Comparison of ENCODE assay signal across 1 cellular context in the genomic region with DNA sequence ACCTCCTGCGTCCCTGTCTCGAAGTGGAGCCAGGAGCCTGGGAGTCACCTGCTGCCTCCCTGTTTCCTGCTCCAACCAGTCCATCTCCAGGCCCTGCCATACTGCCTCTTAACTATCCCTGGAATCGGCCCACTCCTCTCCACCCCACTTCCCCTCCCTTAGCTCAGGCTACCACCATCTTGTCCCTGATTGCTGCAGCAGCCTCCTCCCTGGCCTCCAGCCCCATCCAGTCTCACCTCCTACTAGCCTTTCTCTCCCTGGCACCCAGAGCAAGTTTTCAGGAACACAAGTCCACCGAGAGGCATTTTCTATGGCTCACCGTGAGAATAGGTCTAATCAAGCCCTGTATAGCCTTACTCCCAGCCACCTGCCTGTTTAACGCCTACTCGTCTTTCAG.
TF ChIP-seq lines count a peak whose summit lies in the region.

No MANE protein-coding gene starts in this region.

TF ChIP-seq in WTC11, 78 proteins besides CTCF, POLR2A, EP300 and RAD21 (continued from another document):
- TF ChIP-seq, protein P1, sequence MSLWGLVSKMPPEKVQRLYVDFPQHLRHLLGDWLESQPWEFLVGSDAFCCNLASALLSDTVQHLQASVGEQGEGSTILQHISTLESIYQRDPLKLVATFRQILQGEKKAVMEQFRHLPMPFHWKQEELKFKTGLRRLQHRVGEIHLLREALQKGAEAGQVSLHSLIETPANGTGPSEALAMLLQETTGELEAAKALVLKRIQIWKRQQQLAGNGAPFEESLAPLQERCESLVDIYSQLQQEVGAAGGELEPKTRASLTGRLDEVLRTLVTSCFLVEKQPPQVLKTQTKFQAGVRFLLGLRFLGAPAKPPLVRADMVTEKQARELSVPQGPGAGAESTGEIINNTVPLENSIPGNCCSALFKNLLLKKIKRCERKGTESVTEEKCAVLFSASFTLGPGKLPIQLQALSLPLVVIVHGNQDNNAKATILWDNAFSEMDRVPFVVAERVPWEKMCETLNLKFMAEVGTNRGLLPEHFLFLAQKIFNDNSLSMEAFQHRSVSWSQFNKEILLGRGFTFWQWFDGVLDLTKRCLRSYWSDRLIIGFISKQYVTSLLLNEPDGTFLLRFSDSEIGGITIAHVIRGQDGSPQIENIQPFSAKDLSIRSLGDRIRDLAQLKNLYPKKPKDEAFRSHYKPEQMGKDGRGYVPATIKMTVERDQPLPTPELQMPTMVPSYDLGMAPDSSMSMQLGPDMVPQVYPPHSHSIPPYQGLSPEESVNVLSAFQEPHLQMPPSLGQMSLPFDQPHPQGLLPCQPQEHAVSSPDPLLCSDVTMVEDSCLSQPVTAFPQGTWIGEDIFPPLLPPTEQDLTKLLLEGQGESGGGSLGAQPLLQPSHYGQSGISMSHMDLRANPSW (CRISPR knock-in tag; conservative IDR thresholded peaks at IDR 0.05; ENCODE audit: low read depth): no peak
